ENCODE assay signal across 14 cellular contexts in genomic region chr1:154410185-154410827, GRCh38. TPM values are rescaled to one million over a fixed set of nuclear protein-coding genes. Genes with fewer than 3 reads are reported as not detected.
A peak's percentile ranks its signal among the peaks of the same experiment; 100 is the strongest.
DNase-seq lines count a peak whose midpoint lies in the region; ATAC-seq and TF ChIP-seq lines count a peak whose summit lies in the region.
"Had no signal": no experiment of that assay in that cellular context is flagged by ENCODE, and none has a peak within 500 bp of the region (broad histone marks: within the 10 kb centered on the region; RNA-seq: fewer than 3 reads in every experiment).

No MANE protein-coding gene starts in this region.

- H3K27me3 Mint-ChIP-seq in activated CD4-positive, alpha-beta T cell treated with anti-CD3 and anti-CD28 coated beads, Interleukin-2, amount 10 ng/mL, durations not matched to agents 7 days and 5 days = peaks cover 2% of the 10 kb centered on the region
- H3K27me3 Mint-ChIP-seq in T-cell = no peaks in the 10 kb centered on the region
- H3K27me3 Mint-ChIP-seq: central memory CD8-positive, alpha-beta T cell had no signal

- H3K4me3 ChIP-seq in hepatocyte = no peak overlapping the region
- no peak overlapping the region for H3K4me3 ChIP-seq in sigmoid colon

- no peaks in the 10 kb centered on the region for H3K36me3 ChIP-seq in hepatocyte (replicated peaks; ENCODE audit: insufficient read depth, low read depth)
- no peaks in the 10 kb centered on the region for H3K36me3 ChIP-seq in sigmoid colon

- no peaks in the 10 kb centered on the region for H3K27me3 ChIP-seq in hepatocyte
- no peaks in the 10 kb centered on the region for H3K27me3 ChIP-seq in sigmoid colon

- ATAC-seq in T-cell (replicated peaks in 1 of 4) = no peak
- ATAC-seq in left cardiac atrium = no peak
- ATAC-seq in HG03565 (IDR thresholded peaks at IDR 0.05; ENCODE audit: unreplicated experiment) = no peak
- ATAC-seq: activated CD8-positive, alpha-beta memory T cell treated with anti-CD3 and anti-CD28 coated beads, Interleukin-2, amount 10 ng/mL, durations not matched to agents 7 days and 5 days had no signal

- H3K9me3 Mint-ChIP-seq in activated CD4-positive, alpha-beta T cell treated with anti-CD3 and anti-CD28 coated beads, Interleukin-2, amount 10 ng/mL, durations not matched to agents 7 days and 5 days = no peaks in the 10 kb centered on the region
- no peaks in the 10 kb centered on the region for H3K9me3 Mint-ChIP-seq in T-cell
- H3K9me3 Mint-ChIP-seq: central memory CD8-positive, alpha-beta T cell had no signal

- H3K4me1 Mint-ChIP-seq in activated CD4-positive, alpha-beta T cell treated with anti-CD3 and anti-CD28 coated beads, Interleukin-2, amount 10 ng/mL, durations not matched to agents 7 days and 5 days = peaks cover 59% of the 10 kb centered on the region
- peaks cover 74 to 80% (median 77%) of the 10 kb centered on the region in 3 donors for H3K4me1 Mint-ChIP-seq in T-cell

- H3K4me1 ChIP-seq in hepatocyte (ENCODE audit: insufficient read depth) (peaks cover 29% of the 10 kb centered on the region), sigmoid colon (peaks cover 0 to 81% (median 70%) of the 10 kb centered on the region in 4 donors)

- H3K27ac ChIP-seq in hepatocyte (peak overlapping the region; percentile 8), sigmoid colon (peak overlapping the region; percentile 98 to 99 (median 98))

- no peak overlapping the region for H2AFZ ChIP-seq in hepatocyte

- TF ChIP-seq EP300 in sigmoid colon (IDR thresholded peaks at IDR 0.05) = no peak

- H3K79me2 ChIP-seq in hepatocyte = peaks cover 39% of the 10 kb centered on the region

- H3K27ac Mint-ChIP-seq in activated CD4-positive, alpha-beta T cell treated with anti-CD3 and anti-CD28 coated beads, Interleukin-2, amount 10 ng/mL, durations not matched to agents 7 days and 5 days = peak overlapping the region; percentile 64
- H3K27ac Mint-ChIP-seq in T-cell = peak overlapping the region; percentile 98 to 99
- H3K27ac Mint-ChIP-seq: activated CD8-positive, alpha-beta memory T cell treated with anti-CD3 and anti-CD28 coated beads, Interleukin-2, amount 10 ng/mL, durations not matched to agents 7 days and 5 days had no signal

- H3K9me3 ChIP-seq in hepatocyte (ENCODE audit: low read depth) = no peaks in the 10 kb centered on the region
- H3K9me3 ChIP-seq in sigmoid colon = no peaks in the 10 kb centered on the region

- CTCF ChIA-PET in activated CD4-positive, alpha-beta T cell treated with anti-CD3 and anti-CD28 coated beads, Interleukin-2, amount 10 ng/mL, durations not matched to agents 7 days and 5 days (lab: Charles Lee) = interaction anchor here (0.8 to 2.6 kb wide), 4 partner anchors 9 to 61 kb away, joined by 4 to 6 read pairs (median 4); no protein-coding TSS in a partner anchor
- CTCF ChIA-PET in T-cell (lab: Charles Lee) = interaction anchor here (0.6 to 0.7 kb wide), 2 partner anchors 352 to 576 kb away, joined by 4 to 5 read pairs; no protein-coding TSS in a partner anchor

- DNase-seq in activated CD4-positive, alpha-beta T cell treated with anti-CD3 and anti-CD28 coated beads, Interleukin-2, amount 10 ng/mL, durations not matched to agents 7 days and 5 days = peak; percentile 20
- DNase-seq in activated CD4-positive, alpha-beta T cell treated with anti-CD3 and anti-CD28 coated beads for 1 hour = no peak
- DNase-seq in T-cell (peak in 2 of 34 experiments; percentile 17 to 23), hepatocyte (ENCODE audit: low spot score) (no peak), sigmoid colon (no peak), erythroblast (lab: John Stamatoyannopoulos, UW) (no peak), left cardiac atrium (no peak)
- DNase-seq: activated CD8-positive, alpha-beta memory T cell treated with anti-CD3 and anti-CD28 coated beads, Interleukin-2, amount 10 ng/mL, durations not matched to agents 7 days and 5 days; foreskin melanocyte; HCEC 1CT; NCI-H146; stimulated activated CD4-positive, alpha-beta T cell treated with anti-CD3 and anti-CD28 coated beads, Interleukin-4, amount 100 ng/mL, for 24 hours had no signal

- H3K36me3 Mint-ChIP-seq in activated CD4-positive, alpha-beta T cell treated with anti-CD3 and anti-CD28 coated beads, Interleukin-2, amount 10 ng/mL, durations not matched to agents 7 days and 5 days (ENCODE audit: low read depth) = peaks cover 1% of the 10 kb centered on the region
- H3K36me3 Mint-ChIP-seq in T-cell = peaks cover 15% of the 10 kb centered on the region
- H3K36me3 Mint-ChIP-seq: activated CD8-positive, alpha-beta memory T cell treated with anti-CD3 and anti-CD28 coated beads, Interleukin-2, amount 10 ng/mL, durations not matched to agents 7 days and 5 days had no signal

- H4K20me1 ChIP-seq in hepatocyte (ENCODE audit: insufficient read depth, poor library complexity, severe bottlenecking) = no peaks in the 10 kb centered on the region

- WGBS in hepatocyte (ENCODE audit: low lambda C conversion rate, missing lambda C conversion rate) = 84% methylated on average over 9 of the region's 9 CpGs
- 82% methylated on average over 9 of the region's 9 CpGs for WGBS in sigmoid colon, 2 donors

- H3K4me3 Mint-ChIP-seq in activated CD4-positive, alpha-beta T cell treated with anti-CD3 and anti-CD28 coated beads, Interleukin-2, amount 10 ng/mL, durations not matched to agents 7 days and 5 days = no peak overlapping the region
- peak overlapping the region; percentile 60 to 92 (median 62) for H3K4me3 Mint-ChIP-seq in T-cell
- H3K4me3 Mint-ChIP-seq: activated CD8-positive, alpha-beta memory T cell treated with anti-CD3 and anti-CD28 coated beads, Interleukin-2, amount 10 ng/mL, durations not matched to agents 7 days and 5 days had no signal

- no peaks in the 10 kb centered on the region for H3K9me2 ChIP-seq in hepatocyte (replicated peaks; ENCODE audit: insufficient read depth)

- intact Hi-C loops in sigmoid colon (cut with DNase I) = no loop called here
- intact Hi-C loops in left cardiac atrium (cut with DNase I) = no loop called here

- TF ChIP-seq CTCF in hepatocyte (IDR thresholded peaks at IDR 0.05; ENCODE audit: poor library complexity) (no peak), sigmoid colon (IDR thresholded peaks at IDR 0.05) (no peak)

- no peak for TF ChIP-seq POLR2A in sigmoid colon (IDR thresholded peaks at IDR 0.05)
- TF ChIP-seq POLR2A in erythroblast (IDR thresholded peaks at IDR 0.05; ENCODE audit: low read length) = no peak

- H3K4me2 ChIP-seq in hepatocyte = no peak overlapping the region

- POLR2A ChIA-PET in activated CD4-positive, alpha-beta T cell treated with anti-CD3 and anti-CD28 coated beads, Interleukin-2, amount 10 ng/mL, durations not matched to agents 7 days and 5 days (lab: Charles Lee) = interaction anchor here (0.6 kb wide), 1 partner anchor 41 kb away, joined by 4 read pairs; no protein-coding TSS in a partner anchor
- POLR2A ChIA-PET in T-cell (lab: Charles Lee) = interaction anchor here (0.6 to 1.2 kb wide), 2 partner anchors 9 to 10 kb away, joined by 3 read pairs; no protein-coding TSS in a partner anchor

RNA-seq across cellular contexts. Expression of gene IL6R, which starts 5.2 kb away (rescaled TPM):
- total RNA-seq in activated CD4-positive, alpha-beta T cell treated with anti-CD3 and anti-CD28 coated beads, Interleukin-2, amount 10 ng/mL, durations not matched to agents 7 days and 5 days = 1 to 10 TPM; 9.1 to 9.3 TPM
- total RNA-seq in T-cell (10 to 100 TPM; 76.0 to 87.9 (median 80.8) TPM), hepatocyte (35.1 and 58.0 TPM in 2 replicates), sigmoid colon (10 to 100 TPM; 22.9 to 40.2 (median 36.6) TPM), left cardiac atrium (10 to 100 TPM; 11.2 to 11.4 TPM)
- polyA plus RNA-seq in hepatocyte (38.5 and 39.2 TPM in 2 replicates), sigmoid colon (10 to 100 TPM in 1 of 3 donors, 1 to 10 TPM in 2; 3.0 to 18.4 (median 7.6) TPM)
